ENCODE assay signal across 1 cellular context in the genomic region with DNA sequence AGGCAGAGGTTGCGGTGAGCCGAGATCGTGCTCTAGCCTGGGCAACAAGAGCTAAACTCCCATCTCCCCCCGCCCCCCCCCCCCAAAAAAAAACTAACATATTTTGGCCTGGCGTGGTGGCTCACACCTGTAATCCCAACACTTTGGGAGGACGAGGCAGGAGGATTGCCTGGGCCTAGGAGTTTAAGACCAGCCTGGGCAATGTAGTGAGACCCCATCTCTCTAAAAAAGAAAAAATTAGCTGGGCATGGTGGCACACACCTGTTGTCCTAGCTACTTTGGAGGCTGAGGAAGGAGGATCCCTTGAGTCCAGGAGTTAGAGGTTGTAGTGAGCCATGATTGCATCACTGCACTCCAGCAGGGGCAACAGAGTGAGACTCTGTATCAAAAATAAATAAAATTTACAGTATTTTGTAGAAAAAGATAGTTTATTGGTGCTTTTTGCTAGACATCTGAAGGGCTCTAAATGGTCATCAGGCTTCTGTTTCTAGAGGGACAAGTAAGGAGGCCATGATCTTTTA.
TF ChIP-seq lines count a peak whose summit lies in the region.

No MANE protein-coding gene starts in this region.

TF ChIP-seq in endothelial cell of umbilical vein, 7 proteins besides CTCF, POLR2A, EP300 and RAD21:
- TF ChIP-seq JUN (IDR thresholded peaks at IDR 0.05; ENCODE audit: borderline replicate concordance, insufficient read depth, insufficient read length, low read depth) (no peak), EZH2 (IDR thresholded peaks at IDR 0.05; ENCODE audit: borderline replicate concordance, low read depth, low read length, severe bottlenecking) (no peak), GATA2 (IDR thresholded peaks at IDR 0.05; ENCODE audit: insufficient read depth, insufficient read length, low read depth, low read length) (no peak), POLR2AphosphoS5 (IDR thresholded peaks at IDR 0.05; ENCODE audit: insufficient read depth, low read depth, low read length) (no peak), FOS (IDR thresholded peaks at IDR 0.05; ENCODE audit: borderline replicate concordance, insufficient read depth, low read length) (no peak), MYC (IDR thresholded peaks at IDR 0.05; ENCODE audit: low read depth, low read length) (no peak)
- TF ChIP-seq, protein P1, sequence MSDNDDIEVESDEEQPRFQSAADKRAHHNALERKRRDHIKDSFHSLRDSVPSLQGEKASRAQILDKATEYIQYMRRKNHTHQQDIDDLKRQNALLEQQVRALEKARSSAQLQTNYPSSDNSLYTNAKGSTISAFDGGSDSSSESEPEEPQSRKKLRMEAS (IDR thresholded peaks at IDR 0.05; ENCODE audit: insufficient read depth, insufficient read length) = no peak
